Comparison of ENCODE assay signal across 16 cellular contexts in genomic region chr22:49551897-49552659, GRCh38.
"Had no signal": no experiment of that assay in that cellular context is flagged by ENCODE, and none has a peak within 500 bp of the region (broad histone marks: within the 10 kb centered on the region; RNA-seq: fewer than 3 reads in every experiment).

No MANE protein-coding gene starts in this region.

- H3K4me1 Mint-ChIP-seq: neural crest cell; stimulated activated naive B cell treated with anti-CD40 and anti-IgM and Interleukin-4, amounts not matched to agents 10 μg/mL and 1 μg/mL and 100 μg/mL, for 72 hours had no signal

- H3K9me3 Mint-ChIP-seq: activated T-cell treated with anti-CD3 and anti-CD28 coated beads, Interleukin-2, amount 50 U/mL, for 24 hours had no signal

- DNase-seq: activated CD4-positive, alpha-beta T cell treated with anti-CD3 and anti-CD28 coated beads for 48 hours; activated CD4-positive, CD25-positive, alpha-beta regulatory T cell; activated CD8-positive, alpha-beta T cell treated with anti-CD3 and anti-CD28 coated beads for 36 hours; activated T-cell treated with anti-CD3 and anti-CD28 coated beads, Interleukin-2, amount 50 U/mL, for 24 hours; amygdala; caudate nucleus; foreskin fibroblast; midbrain; stimulated activated naive B cell treated with anti-CD40 and anti-IgM and Interleukin-4, amounts not matched to agents 10 μg/mL and 1 μg/mL and 100 μg/mL, for 72 hours; T-cell had no signal

- H3K27ac Mint-ChIP-seq: activated CD8-positive, alpha-beta T cell treated with anti-CD3 and anti-CD28 coated beads for 36 hours; activated naive CD8-positive, alpha-beta T cell; activated T-cell treated with anti-CD3 and anti-CD28 coated beads, Interleukin-2, amount 50 U/mL, for 24 hours; activated T-helper 2 cell treated with anti-CD3 and anti-CD28 coated beads, Interferon-gamma antibody, Interleukin-2, Interleukin-4, amounts not matched to agents 10 μg/mL and 5 μg/mL and 100 μg/mL, durations not matched to agents 14 hours and 24 hours and 36 hours; stimulated activated naive B cell treated with anti-CD40 and anti-IgM and Interleukin-4, amounts not matched to agents 10 μg/mL and 1 μg/mL and 100 μg/mL, for 72 hours; T-cell had no signal

- H3K4me3 ChIP-seq: dorsolateral prefrontal cortex, hepatocyte had no signal

- H3K4me3 Mint-ChIP-seq: activated CD8-positive, alpha-beta T cell treated with anti-CD3 and anti-CD28 coated beads for 36 hours; activated naive CD8-positive, alpha-beta T cell; activated T-cell treated with anti-CD3 and anti-CD28 coated beads, Interleukin-2, amount 50 U/mL, for 24 hours; neural crest cell; stimulated activated naive B cell treated with anti-CD40 and anti-IgM and Interleukin-4, amounts not matched to agents 10 μg/mL and 1 μg/mL and 100 μg/mL, for 72 hours; T-cell had no signal

- H3K27me3 ChIP-seq: hepatocyte had no signal

- H3K27me3 Mint-ChIP-seq: activated CD8-positive, alpha-beta T cell treated with anti-CD3 and anti-CD28 coated beads for 36 hours; activated naive CD8-positive, alpha-beta T cell; activated T-cell treated with anti-CD3 and anti-CD28 coated beads, Interleukin-2, amount 50 U/mL, for 24 hours; stimulated activated naive B cell treated with anti-CD40 and anti-IgM and Interleukin-4, amounts not matched to agents 10 μg/mL and 1 μg/mL and 100 μg/mL, for 72 hours; T-cell had no signal

- H3K27ac ChIP-seq: dorsolateral prefrontal cortex, hepatocyte had no signal

- ATAC-seq: activated CD8-positive, alpha-beta T cell treated with anti-CD3 and anti-CD28 coated beads for 36 hours; SK-N-SH treated with all-trans-retinoic acid at 6 μM for 48 hours; stimulated activated naive B cell treated with anti-CD40 and anti-IgM and Interleukin-4, amounts not matched to agents 10 μg/mL and 1 μg/mL and 100 μg/mL, for 72 hours; T-cell had no signal
